19 cellular contexts compared by ENCODE assay signal in genomic region chr7:90472805-90473540, GRCh38. TPM values are rescaled to one million over a fixed set of nuclear protein-coding genes. Genes with fewer than 3 reads are reported as not detected.
A peak's percentile ranks its signal among the peaks of the same experiment; 100 is the strongest.
DNase-seq lines count a peak whose midpoint lies in the region; ATAC-seq, FAIRE-seq and TF ChIP-seq lines count a peak whose summit lies in the region.
"Had no signal": no experiment of that assay in that cellular context is flagged by ENCODE, and none has a peak within 500 bp of the region (broad histone marks: within the 10 kb centered on the region; RNA-seq: fewer than 3 reads in every experiment).

No MANE protein-coding gene starts in this region.

- H3K27ac Mint-ChIP-seq in stimulated activated effector memory CD8-positive, alpha-beta T cell treated with anti-CD3 and anti-CD28 coated beads, Interleukin-12 subunit alpha, Interleukin-12 subunit beta, amount 100 ng/mL, for 72 hours = no peak overlapping the region
- H3K27ac Mint-ChIP-seq: CD14-positive monocyte; CD8-positive, alpha-beta memory T cell; H9; IgD-negative memory B cell had no signal

- H2AFZ ChIP-seq in H1 (ENCODE audit: low read length) = peak overlapping the region; percentile 38; the same call in 1 of the 2 replicates
- H2AFZ ChIP-seq: GM23248 had no signal

- H3K27me3 ChIP-seq in RWPE2 (ENCODE audit: insufficient read depth, poor library complexity, severe bottlenecking) (no peaks in the 10 kb centered on the region), H1 (replicated peaks in 1 of 4; ENCODE audit: control insufficient read depth in 3 of 4, extremely low read depth in 1 of 4, insufficient read depth in 3 of 4, low read length in 3 of 4) (no peaks in the 10 kb centered on the region), upper lobe of left lung (no peaks in the 10 kb centered on the region)

- no peak for TF ChIP-seq RAD21 in H1 (IDR thresholded peaks at IDR 0.05 in 1 of 2, conservative IDR thresholded peaks at IDR 0.05 in 1 of 2; ENCODE audit: low read depth in 2 of 2, low read length in 2 of 2)

- H2BK12ac ChIP-seq in H1 (ENCODE audit: low read depth, low read length) = no peak overlapping the region

- H2BK20ac ChIP-seq in H1 (ENCODE audit: low read length) = no peak overlapping the region

- no peak overlapping the region for H3K23ac ChIP-seq in H1 (ENCODE audit: insufficient read length)

- peak; percentile 46 for ATAC-seq in HG02610 (IDR thresholded peaks at IDR 0.05; ENCODE audit: unreplicated experiment)
- no peak for ATAC-seq in RWPE2 (ENCODE audit: low read depth)
- ATAC-seq in stimulated activated effector memory CD8-positive, alpha-beta T cell treated with anti-CD3 and anti-CD28 coated beads, Interleukin-12 subunit alpha, Interleukin-12 subunit beta, amount 100 ng/mL, for 72 hours = peak; percentile 31
- ATAC-seq in GM18519 (IDR thresholded peaks at IDR 0.05; ENCODE audit: low FRiP score, unreplicated experiment) = no peak
- ATAC-seq in upper lobe of left lung (ENCODE audit: low FRiP score in 2 of 2) = no peak

- H3K4me3 ChIP-seq in RWPE2 (ENCODE audit: severe bottlenecking) (no peak overlapping the region), H1 (ENCODE audit: extremely low read depth in 1 of 4, insufficient read depth in 2 of 4, low read depth in 3 of 4, low read length in 4 of 4) (no peak overlapping the region), upper lobe of left lung (no peak overlapping the region)
- H3K4me3 ChIP-seq: GM23248 had no signal

- H3K4me1 Mint-ChIP-seq in stimulated activated effector memory CD8-positive, alpha-beta T cell treated with anti-CD3 and anti-CD28 coated beads, Interleukin-12 subunit alpha, Interleukin-12 subunit beta, amount 100 ng/mL, for 72 hours = no peaks in the 10 kb centered on the region
- H3K4me1 Mint-ChIP-seq: CD14-positive monocyte; CD8-positive, alpha-beta memory T cell; H9 had no signal

- no peaks in the 10 kb centered on the region for H4K20me1 ChIP-seq in H1 (replicated peaks in 1 of 2; ENCODE audit: control insufficient read depth in 1 of 2, insufficient read depth in 2 of 2, low read length in 2 of 2)

- no peak overlapping the region for H4K91ac ChIP-seq in H1 (replicated peaks; ENCODE audit: insufficient read length, low read length)

- no peak overlapping the region for H3K9ac ChIP-seq in H1 (replicated peaks in 1 of 4; ENCODE audit: extremely low read depth in 1 of 4, low read depth in 3 of 4, low read length in 3 of 4)
- H3K9ac ChIP-seq: GM23248 had no signal

- 83% methylated on average over 1 of the region's 1 CpG; no CpG with 5 or more reads in 1 of the 2 experiments for WGBS in H1 (ENCODE audit: extremely low coverage in 1 of 2, insufficient coverage in 1 of 2, insufficient read length in 1 of 2, insufficient replicate concordance in 2 of 2, low coverage in 1 of 2, low lambda C conversion rate in 2 of 2, missing lambda C conversion rate in 1 of 2), 2 experiments
- 75 to 88% methylated on average over 1 of the region's 1 CpG for WGBS in upper lobe of left lung, 2 donors

- H3K9me3 ChIP-seq in RWPE2 (ENCODE audit: severe bottlenecking) (no peaks in the 10 kb centered on the region), H1 (ENCODE audit: insufficient read depth in 2 of 2, low read depth in 1 of 2, low read length in 1 of 2) (no peaks in the 10 kb centered on the region), upper lobe of left lung (no peaks in the 10 kb centered on the region)
- H3K9me3 ChIP-seq: Caco-2 had no signal

- DNase-seq in RWPE2 (ENCODE audit: low spot score) (no peak), H1 (ENCODE audit: low read depth in 1 of 2, low spot score in 2 of 2) (no peak), upper lobe of left lung (no peak), 8988T (no peak), CD1c-positive myeloid dendritic cell (ENCODE audit: extremely low spot score) (no peak)
- no peak for DNase-seq in stimulated activated effector memory CD8-positive, alpha-beta T cell treated with anti-CD3 and anti-CD28 coated beads, Interleukin-12 subunit alpha, Interleukin-12 subunit beta, amount 100 ng/mL, for 72 hours (ENCODE audit: low spot score in 2 of 2)
- DNase-seq: Caco-2; CD8-positive, alpha-beta memory T cell; DND-41; GDM1; H9 had no signal

- H2AK5ac ChIP-seq in H1 (ENCODE audit: low read depth, low read length) = no peak overlapping the region

- H3K9me3 Mint-ChIP-seq in stimulated activated effector memory CD8-positive, alpha-beta T cell treated with anti-CD3 and anti-CD28 coated beads, Interleukin-12 subunit alpha, Interleukin-12 subunit beta, amount 100 ng/mL, for 72 hours = no peaks in the 10 kb centered on the region
- H3K9me3 Mint-ChIP-seq: CD8-positive, alpha-beta memory T cell; H9 had no signal

- H2BK120ac ChIP-seq in H1 (replicated peaks; ENCODE audit: low read depth, low read length) = no peak overlapping the region

- peak overlapping the region; percentile 91 for H3K27ac ChIP-seq in RWPE2 (ENCODE audit: poor library complexity, severe bottlenecking)
- H3K27ac ChIP-seq in H1 (ENCODE audit: low read depth, low read length) = no peak overlapping the region
- H3K27ac ChIP-seq in upper lobe of left lung = no peak overlapping the region
- H3K27ac ChIP-seq: GM23248 had no signal

- H2BK15ac ChIP-seq in H1 (ENCODE audit: low read length) = no peak overlapping the region

- H3K4me3 Mint-ChIP-seq in stimulated activated effector memory CD8-positive, alpha-beta T cell treated with anti-CD3 and anti-CD28 coated beads, Interleukin-12 subunit alpha, Interleukin-12 subunit beta, amount 100 ng/mL, for 72 hours = no peak overlapping the region
- H3K4me3 Mint-ChIP-seq: CD14-positive monocyte; CD8-positive, alpha-beta memory T cell; H9; IgD-negative memory B cell had no signal

- no peak for TF ChIP-seq EP300 in H1 (IDR thresholded peaks at IDR 0.05; ENCODE audit: borderline replicate concordance in 1 of 2, low read depth in 2 of 2, low read length in 2 of 2)
- TF ChIP-seq EP300 in upper lobe of left lung (IDR thresholded peaks at IDR 0.05) = no peak

- H3K14ac ChIP-seq in H1 (ENCODE audit: insufficient read length) = no peak overlapping the region

- H4K5ac ChIP-seq in H1 (ENCODE audit: insufficient read length, low read depth, low read length) = no peak overlapping the region

- no peaks in the 10 kb centered on the region for H3K79me1 ChIP-seq in H1 (ENCODE audit: low read depth, low read length)

- TF ChIP-seq CTCF in RWPE2 (IDR thresholded peaks at IDR 0.05; ENCODE audit: poor library complexity, severe bottlenecking) (no peak), H1 (IDR thresholded peaks at IDR 0.05; ENCODE audit: control extremely low read depth in 1 of 3, insufficient read depth in 1 of 3, low read depth in 1 of 3, low read length in 3 of 3) (no peak), upper lobe of left lung (IDR thresholded peaks at IDR 0.05) (no peak)

- no peak overlapping the region for H3K4me2 ChIP-seq in H1 (ENCODE audit: insufficient read depth in 1 of 2, low read depth in 2 of 2, low read length in 2 of 2)

- H3K4me1 ChIP-seq in RWPE2 (ENCODE audit: insufficient read depth, poor library complexity, severe bottlenecking) (peaks cover 18% of the 10 kb centered on the region), H1 (replicated peaks in 1 of 4; ENCODE audit: control insufficient read depth in 3 of 4, insufficient read depth in 4 of 4, low read length in 3 of 4) (no peaks in the 10 kb centered on the region), upper lobe of left lung (no peaks in the 10 kb centered on the region)
- H3K4me1 ChIP-seq: Caco-2 had no signal

- H3K79me2 ChIP-seq in H1 (ENCODE audit: control insufficient read depth in 1 of 2, insufficient read depth in 2 of 2, low read length in 2 of 2) = no peaks in the 10 kb centered on the region

- H4K8ac ChIP-seq in H1 (ENCODE audit: extremely low read depth, insufficient read depth, low read length) = no peak overlapping the region; the same call in 1 of the 2 replicates

- no peak overlapping the region for H3K4ac ChIP-seq in H1 (replicated peaks; ENCODE audit: insufficient read length, low read depth, low read length)

- TF ChIP-seq POLR2A in H1 (IDR thresholded peaks at IDR 0.05; ENCODE audit: control extremely low read depth in 1 of 2, low read depth in 2 of 2, low read length in 2 of 2) (no peak), upper lobe of left lung (IDR thresholded peaks at IDR 0.05) (no peak)

- H3K36me3 ChIP-seq in RWPE2 (ENCODE audit: low read depth) = no peaks in the 10 kb centered on the region
- H3K36me3 ChIP-seq in H1 (ENCODE audit: control insufficient read depth in 2 of 4, insufficient read depth in 4 of 4, low read length in 3 of 4) = no peaks in the 10 kb centered on the region
- H3K36me3 ChIP-seq in upper lobe of left lung = no peaks in the 10 kb centered on the region

- H2BK5ac ChIP-seq in H1 (ENCODE audit: low read depth, low read length) = no peak overlapping the region

- no peak overlapping the region for H3K56ac ChIP-seq in H1 (replicated peaks; ENCODE audit: insufficient read length, low read depth, low read length)

- H3K18ac ChIP-seq in H1 (ENCODE audit: extremely low read depth, low read length) = no peak overlapping the region

- no peaks in the 10 kb centered on the region for H3K36me3 Mint-ChIP-seq in stimulated activated effector memory CD8-positive, alpha-beta T cell treated with anti-CD3 and anti-CD28 coated beads, Interleukin-12 subunit alpha, Interleukin-12 subunit beta, amount 100 ng/mL, for 72 hours
- H3K36me3 Mint-ChIP-seq: CD14-positive monocyte had no signal

- FAIRE-seq in H1 (lab: Jason Lieb, UNC) = no peak

- CTCF ChIA-PET in H1 (lab: Charles Lee; ENCODE audit: partially characterized antibody) = interaction anchor here (0.7 to 2.3 kb wide), 3 partner anchors 18 to 617 kb away, joined by 3 to 10 read pairs (median 5); no protein-coding TSS in a partner anchor

- H3K23me2 ChIP-seq in H1 (ENCODE audit: low read depth, low read length) = no peaks in the 10 kb centered on the region

- POLR2A ChIA-PET in H1 (lab: Charles Lee; ENCODE audit: partially characterized antibody) = no interaction called here

TF ChIP-seq in H1, 55 proteins besides CTCF, POLR2A, EP300 and RAD21 (continues in another document):
- no peak for TF ChIP-seq KDM1A (IDR thresholded peaks at IDR 0.05; ENCODE audit: borderline replicate concordance, low read length)
- TF ChIP-seq TCF12 (IDR thresholded peaks at IDR 0.05; ENCODE audit: low read depth, low read length) = no peak
- no peak for TF ChIP-seq NANOG (IDR thresholded peaks at IDR 0.05; ENCODE audit: insufficient read depth, low read depth, low read length, poor library complexity, severe bottlenecking)

RNA-seq across cellular contexts. Expression of gene PTTG1IP2, which starts 3.5 kb away (rescaled TPM):
- not detected in 2 replicates for total RNA-seq in H1 (2021; fragmentation: NEBNext Ultra II Directional; extraction: Animal tissue kit (Norgen Biotek cat#: 25700))
- polyA plus RNA-seq in H1 (2011; rRNA removed) = not detected in 2 replicates
- polyA plus RNA-seq in H1 (2011; cell fraction: cytosol; rRNA removed) = not detected
- not detected for polyA plus RNA-seq in H1 (2011; cell fraction: nucleus; rRNA removed)
- polyA plus RNA-seq in H1 (2012, experiment 1 of 2) = not detected in 4 replicates
- not detected for polyA plus RNA-seq in H1 (2012, experiment 2 of 2)
- not detected for polyA plus RNA-seq in H1 (2013, experiment 1 of 2)
- polyA plus RNA-seq in H1 (2013, experiment 2 of 2) = not detected
- polyA minus RNA-seq in H1 (2011; rRNA and poly(A)+ RNA removed) = not detected in 2 replicates
- polyA minus RNA-seq in H1 (2011; cell fraction: cytosol; rRNA and poly(A)+ RNA removed) = not detected
- not detected for polyA minus RNA-seq in H1 (2011; cell fraction: nucleus; rRNA and poly(A)+ RNA removed)
- not detected for total RNA-seq in upper lobe of left lung
- total RNA-seq: A673; Caco-2; CD8-positive, alpha-beta memory T cell; GM23248; H9; HT1080 had no signal
- polyA plus RNA-seq: BJ; CD14-positive monocyte; CD8-positive, alpha-beta memory T cell; GM23248; IgD-negative memory B cell had no signal

Comparison
In these comparisons a context has a peak if more than half of its experiments do, and no peak if none do; other contexts are left out.
1. ATAC-seq: peak in HG02610 (single experiment) and stimulated activated effector memory CD8-positive, alpha-beta T cell treated with anti-CD3 and anti-CD28 coated beads, Interleukin-12 subunit alpha, Interleukin-12 subunit beta, amount 100 ng/mL, for 72 hours (single experiment); none in RWPE2 (single experiment), GM18519 (single experiment) and upper lobe of left lung (0 of 2).